1 cellular context compared by ENCODE assay signal in the genomic region with DNA sequence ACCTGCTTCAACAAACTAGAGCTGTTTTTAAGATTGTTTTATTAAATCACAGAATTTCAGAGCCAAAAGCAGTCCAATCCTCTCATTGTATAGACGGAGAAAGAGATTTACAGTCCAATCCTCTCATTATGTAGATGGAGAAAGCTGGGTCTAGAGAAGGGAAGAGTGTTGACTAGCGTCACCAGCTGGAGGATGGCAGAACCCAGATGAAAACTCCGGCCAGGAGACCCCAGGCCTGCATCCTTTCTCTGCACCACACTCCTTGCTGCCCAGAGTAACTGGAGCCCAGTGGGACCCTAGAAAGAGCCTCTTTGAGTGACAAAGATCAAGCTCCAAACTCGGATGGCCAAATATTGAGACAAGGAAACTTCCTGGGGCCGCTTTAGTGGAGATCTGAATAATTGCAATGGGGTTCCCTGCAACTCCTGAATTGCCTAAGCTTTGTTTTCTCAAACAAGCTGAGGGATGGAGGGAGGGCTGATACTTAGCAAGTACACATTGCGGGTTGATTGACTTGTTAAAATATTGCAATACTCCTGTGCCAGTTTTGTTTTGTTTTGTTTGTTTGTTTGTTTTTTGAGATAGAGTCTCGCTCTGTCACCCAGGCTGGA.
A peak's percentile ranks its signal among the peaks of the same experiment; 100 is the strongest.
TF ChIP-seq lines count a peak whose summit lies in the region.

No MANE protein-coding gene starts in this region.

TF ChIP-seq in HepG2, 621 proteins besides CTCF, POLR2A, EP300 and RAD21 (continued from another document):
- TF ChIP-seq, protein P1, sequence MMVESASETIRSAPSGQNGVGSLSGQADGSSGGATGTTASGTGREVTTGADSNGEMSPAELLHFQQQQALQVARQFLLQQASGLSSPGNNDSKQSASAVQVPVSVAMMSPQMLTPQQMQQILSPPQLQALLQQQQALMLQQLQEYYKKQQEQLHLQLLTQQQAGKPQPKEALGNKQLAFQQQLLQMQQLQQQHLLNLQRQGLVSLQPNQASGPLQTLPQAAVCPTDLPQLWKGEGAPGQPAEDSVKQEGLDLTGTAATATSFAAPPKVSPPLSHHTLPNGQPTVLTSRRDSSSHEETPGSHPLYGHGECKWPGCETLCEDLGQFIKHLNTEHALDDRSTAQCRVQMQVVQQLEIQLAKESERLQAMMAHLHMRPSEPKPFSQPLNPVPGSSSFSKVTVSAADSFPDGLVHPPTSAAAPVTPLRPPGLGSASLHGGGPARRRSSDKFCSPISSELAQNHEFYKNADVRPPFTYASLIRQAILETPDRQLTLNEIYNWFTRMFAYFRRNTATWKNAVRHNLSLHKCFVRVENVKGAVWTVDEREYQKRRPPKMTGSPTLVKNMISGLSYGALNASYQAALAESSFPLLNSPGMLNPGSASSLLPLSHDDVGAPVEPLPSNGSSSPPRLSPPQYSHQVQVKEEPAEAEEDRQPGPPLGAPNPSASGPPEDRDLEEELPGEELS (CRISPR knock-in tag; IDR thresholded peaks at IDR 0.05) = peak; percentile 62; the same call in 1 of the 2 replicates
